Comparison of ENCODE assay signal across 9 cellular contexts in the genomic region with DNA sequence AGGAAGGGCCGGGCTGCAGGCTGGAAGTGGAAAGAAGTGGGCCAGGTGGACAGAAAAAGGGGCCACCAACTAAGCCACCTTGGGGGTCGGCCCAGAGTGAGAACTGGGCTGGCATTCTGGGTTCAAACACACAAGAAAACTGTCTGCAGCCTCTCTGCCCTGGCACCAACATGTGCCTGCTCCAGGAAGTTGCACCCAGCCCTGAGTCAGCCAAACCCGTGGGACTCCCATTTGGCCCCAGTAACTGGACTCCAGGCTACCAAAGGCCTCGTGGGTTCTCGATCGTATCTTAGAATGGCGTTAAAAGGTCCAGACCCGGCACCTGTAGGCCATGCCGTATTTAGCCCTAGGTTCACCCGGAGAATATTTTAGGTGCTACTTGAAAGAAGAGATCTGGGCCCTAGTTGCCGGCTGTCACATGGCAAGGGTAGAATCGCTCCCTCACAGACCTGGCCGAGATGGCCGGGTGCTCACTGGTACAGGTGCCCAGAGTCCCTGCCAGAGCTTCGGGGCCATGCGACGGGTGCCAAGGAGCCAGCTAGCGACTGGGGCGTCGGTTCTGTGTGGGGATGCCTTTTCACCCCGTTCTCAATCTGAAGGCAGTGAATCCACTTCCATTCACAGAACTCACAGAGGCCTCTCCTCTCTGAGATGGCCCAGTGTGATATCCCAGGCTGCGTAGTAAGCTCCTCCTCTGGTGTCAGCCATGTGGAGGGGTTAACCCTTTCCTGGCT.
DNase-seq lines count a peak whose midpoint lies in the region; ATAC-seq and TF ChIP-seq lines count a peak whose summit lies in the region.
"Had no signal": no experiment of that assay in that cellular context is flagged by ENCODE, and none has a peak within 500 bp of the region (broad histone marks: within the 10 kb centered on the region; RNA-seq: fewer than 3 reads in every experiment).

No MANE protein-coding gene starts in this region.

- no peak for TF ChIP-seq CTCF in NB4 (IDR thresholded peaks at IDR 0.05; ENCODE audit: low read depth, low read length)
- no peak for TF ChIP-seq CTCF in coronary artery (IDR thresholded peaks at IDR 0.05)

- POLR2A ChIA-PET in naive thymus-derived CD8-positive, alpha-beta T cell (lab: Charles Lee): interaction anchor here (0.5 to 3.1 kb wide), 3 partner anchors 12 to 315 kb away, joined by 4 to 24 read pairs (median 5); no protein-coding TSS in a partner anchor

- no peak for ATAC-seq in naive thymus-derived CD8-positive, alpha-beta T cell
- ATAC-seq in natural killer cell treated with Interleukin-12 subunit alpha and Interleukin-12 subunit beta and Interleukin-15 and Interleukin-18, amount 100 ng/mL, for 72 hours: no peak

- H3K4me3 Mint-ChIP-seq in naive thymus-derived CD8-positive, alpha-beta T cell: peak overlapping the region in 8 of 10 donors; percentile 36 to 90 (median 70)
- no peak overlapping the region for H3K4me3 Mint-ChIP-seq in natural killer cell treated with Interleukin-12 subunit alpha and Interleukin-12 subunit beta and Interleukin-15 and Interleukin-18, amount 100 ng/mL, for 72 hours

- DNase-seq in AG20443 (ENCODE audit: low spot score): peak; percentile 62
- peak; percentile 22 for DNase-seq in NB4 (ENCODE audit: low read depth)
- no peak for DNase-seq in coronary artery (ENCODE audit: low spot score)
- no peak for DNase-seq in naive thymus-derived CD8-positive, alpha-beta T cell
- DNase-seq in foreskin melanocyte: no peak
- no peak for DNase-seq in cerebellar nuclear complex (lab: John Stamatoyannopoulos, UW)
- no peak for DNase-seq in natural killer cell treated with Interleukin-12 subunit alpha and Interleukin-12 subunit beta and Interleukin-15 and Interleukin-18, amount 100 ng/mL, for 72 hours (ENCODE audit: low spot score)
- no peak for DNase-seq in germinal center (ENCODE audit: low spot score)
- DNase-seq: left cardiac atrium had no signal

- H3K27ac Mint-ChIP-seq in naive thymus-derived CD8-positive, alpha-beta T cell: peak overlapping the region in 6 of 10 donors; percentile 14 to 96 (median 71)
- no peak overlapping the region for H3K27ac Mint-ChIP-seq in natural killer cell treated with Interleukin-12 subunit alpha and Interleukin-12 subunit beta and Interleukin-15 and Interleukin-18, amount 100 ng/mL, for 72 hours

- peaks cover 0 to 5% (median 0%) of the 10 kb centered on the region in 5 donors for H3K27me3 Mint-ChIP-seq in naive thymus-derived CD8-positive, alpha-beta T cell
- H3K27me3 Mint-ChIP-seq in natural killer cell treated with Interleukin-12 subunit alpha and Interleukin-12 subunit beta and Interleukin-15 and Interleukin-18, amount 100 ng/mL, for 72 hours: peaks cover 10 to 15% of the 10 kb centered on the region in 2 donors

- H3K4me3 ChIP-seq in NB4 (ENCODE audit: low read depth, low read length) (no peak overlapping the region), coronary artery (peak overlapping the region; percentile 51)

- peaks cover 14 to 55% (median 41%) of the 10 kb centered on the region in 4 donors for H3K4me1 Mint-ChIP-seq in naive thymus-derived CD8-positive, alpha-beta T cell
- peaks cover 10 to 11% of the 10 kb centered on the region in 2 donors for H3K4me1 Mint-ChIP-seq in natural killer cell treated with Interleukin-12 subunit alpha and Interleukin-12 subunit beta and Interleukin-15 and Interleukin-18, amount 100 ng/mL, for 72 hours (ENCODE audit: low read depth in 2 of 2)

- peak overlapping the region; percentile 19 to 74 for H3K27ac ChIP-seq in coronary artery

- no peaks in the 10 kb centered on the region for H3K36me3 Mint-ChIP-seq in naive thymus-derived CD8-positive, alpha-beta T cell
- H3K36me3 Mint-ChIP-seq in natural killer cell treated with Interleukin-12 subunit alpha and Interleukin-12 subunit beta and Interleukin-15 and Interleukin-18, amount 100 ng/mL, for 72 hours: no peaks in the 10 kb centered on the region

- no peaks in the 10 kb centered on the region for H3K9me3 Mint-ChIP-seq in naive thymus-derived CD8-positive, alpha-beta T cell
- H3K9me3 Mint-ChIP-seq in natural killer cell treated with Interleukin-12 subunit alpha and Interleukin-12 subunit beta and Interleukin-15 and Interleukin-18, amount 100 ng/mL, for 72 hours: no peaks in the 10 kb centered on the region

- TF ChIP-seq POLR2A in NB4 (IDR thresholded peaks at IDR 0.05; ENCODE audit: extremely low read depth, insufficient read length): no peak

Comparison
In these comparisons a context has a peak if more than half of its experiments do, and no peak if none do; other contexts are left out.
1. DNase-seq: peak in AG20443 (single experiment) and NB4 (single experiment); none in coronary artery (single experiment), naive thymus-derived CD8-positive, alpha-beta T cell (0 of 10), foreskin melanocyte (single experiment), cerebellar nuclear complex (0 of 2), natural killer cell treated with Interleukin-12 subunit alpha and Interleukin-12 subunit beta and Interleukin-15 and Interleukin-18, amount 100 ng/mL, for 72 hours (single experiment) and germinal center (single experiment).
2. H3K27ac Mint-ChIP-seq: peak in naive thymus-derived CD8-positive, alpha-beta T cell (6 of 10); none in natural killer cell treated with Interleukin-12 subunit alpha and Interleukin-12 subunit beta and Interleukin-15 and Interleukin-18, amount 100 ng/mL, for 72 hours (0 of 2).